Comparison of ENCODE assay signal across 18 cellular contexts in genomic region chr2:73856214-73856613, GRCh38. TPM values are rescaled to one million over a fixed set of nuclear protein-coding genes. Genes with fewer than 3 reads are reported as not detected.
DNase-seq lines count a peak whose midpoint lies in the region; ATAC-seq and TF ChIP-seq lines count a peak whose summit lies in the region.
"Had no signal": no experiment of that assay in that cellular context is flagged by ENCODE, and none has a peak within 500 bp of the region (broad histone marks: within the 10 kb centered on the region; RNA-seq: fewer than 3 reads in every experiment).

No MANE protein-coding gene starts in this region.

- no peak overlapping the region for H3K27ac Mint-ChIP-seq in type B pancreatic cell

- no peaks in the 10 kb centered on the region for H3K27me3 Mint-ChIP-seq in type B pancreatic cell

- peaks cover 42% of the 10 kb centered on the region for H3K36me3 Mint-ChIP-seq in type B pancreatic cell

- H3K9me3 Mint-ChIP-seq in type B pancreatic cell, result no peaks in the 10 kb centered on the region

- H3K9me3 ChIP-seq in psoas muscle, result no peaks in the 10 kb centered on the region
- H3K9me3 ChIP-seq: gastroesophageal sphincter, stomach had no signal

- H3K4me3 Mint-ChIP-seq in type B pancreatic cell, result no peak overlapping the region

- ATAC-seq in psoas muscle, result peak in 3 of 4 donors; percentile 31 to 52 (median 40)
- ATAC-seq: gastroesophageal sphincter, Panc1 had no signal

- TF ChIP-seq CTCF in epithelial cell of esophagus (IDR thresholded peaks at IDR 0.05; ENCODE audit: insufficient read depth, low read depth, low read length, missing control alignments) (no peak), psoas muscle (IDR thresholded peaks at IDR 0.05) (no peak), type B pancreatic cell (conservative IDR thresholded peaks at IDR 0.05) (no peak)

- H3K27ac ChIP-seq in psoas muscle, result no peak overlapping the region
- H3K27ac ChIP-seq: gastroesophageal sphincter, stomach had no signal

- H3K27me3 ChIP-seq in psoas muscle (ENCODE audit: insufficient read depth in 3 of 3, low read length in 2 of 3), result no peaks in the 10 kb centered on the region
- H3K27me3 ChIP-seq: gastroesophageal sphincter, stomach had no signal

- H3K36me3 ChIP-seq in psoas muscle (ENCODE audit: insufficient read depth in 1 of 2, low read depth in 1 of 2), result peaks cover 13 to 95% of the 10 kb centered on the region in 2 donors

- no peaks in the 10 kb centered on the region for H3K4me1 Mint-ChIP-seq in type B pancreatic cell (ENCODE audit: unreplicated experiment)

- intact Hi-C loops in psoas muscle (cut with DNase I), result no loop called here

- H3K4me1 ChIP-seq in psoas muscle, result no peaks in the 10 kb centered on the region
- H3K4me1 ChIP-seq: gastroesophageal sphincter had no signal

- peak; percentile 16 for DNase-seq in Daoy (ENCODE audit: low read depth)
- DNase-seq in LHCN-M2 (ENCODE audit: low read depth), result peak; percentile 98
- DNase-seq in epithelial cell of esophagus (ENCODE audit: low read depth), result peak; percentile 35
- no peak for DNase-seq in psoas muscle
- no peak for DNase-seq in activated effector memory CD4-positive, alpha-beta T cell treated with anti-CD3 and anti-CD28 coated beads, Interleukin-2, amount 50 U/mL, for 16 hours
- no peak for DNase-seq in type B pancreatic cell (ENCODE audit: extremely low spot score, unreplicated experiment)
- no peak for DNase-seq in stimulated activated CD4-positive, alpha-beta T cell treated with anti-CD3 and anti-CD28 coated beads, Interleukin-4, amount 100 ng/mL, for 24 hours
- DNase-seq: activated naive CD4-positive, alpha-beta T cell treated with Interleukin-2 at 50 U/mL for 16 hours; effector CD8-positive, alpha-beta T cell; midbrain; MM.1S; NCI-H2029; NCI-H69; occipital lobe; small intestine; stomach had no signal

- H3K4me3 ChIP-seq in epithelial cell of esophagus (ENCODE audit: low read length) (no peak overlapping the region), psoas muscle (no peak overlapping the region)
- H3K4me3 ChIP-seq: gastroesophageal sphincter, stomach had no signal

RNA-seq across cellular contexts. Expression of gene STAMBP, which starts 27.5 kb away (rescaled TPM):
- total RNA-seq in Daoy (2014; rRNA removed; shearing (Covaris generic)), result 37.9 and 63.4 TPM in 2 replicates
- total RNA-seq in LHCN-M2 (2014; rRNA removed), result 1,102 and 1,126 TPM in 2 replicates
- polyA plus RNA-seq in LHCN-M2 (2012), result 460 TPM
- 10 to 100 TPM; 40.7 to 93.1 (median 57.8) TPM for total RNA-seq in psoas muscle
- polyA plus RNA-seq in psoas muscle, result 100 to 1,000 TPM in 1 of 3 donors, 10 to 100 TPM in 2; 54.4 to 101 (median 66.9) TPM
- total RNA-seq in type B pancreatic cell (ENCODE audit: low replicate concordance), result 39.0 and 41.0 TPM in 2 replicates

RNA-seq across cellular contexts. Expression of gene ACTG2, which starts 36.6 kb away (rescaled TPM):
- 0.18 and 0.74 TPM in 2 replicates for total RNA-seq in Daoy (2014; rRNA removed; shearing (Covaris generic))
- total RNA-seq in LHCN-M2 (2014; rRNA removed), result 2.3 and 2.9 TPM in 2 replicates
- 0.49 TPM for polyA plus RNA-seq in LHCN-M2 (2012)
- total RNA-seq in psoas muscle, result 1 to 10 TPM in 2 of 4 donors, under 1 TPM in 2; 0.44 to 3.4 (median 1.8) TPM
- polyA plus RNA-seq in psoas muscle, result 1 to 10 TPM; 2.5 to 4.0 (median 2.7) TPM
- total RNA-seq in type B pancreatic cell (ENCODE audit: low replicate concordance), result 4.2 and 13.7 TPM in 2 replicates

Comparison
In these comparisons a context has a peak if more than half of its experiments do, and no peak if none do; other contexts are left out.
1. DNase-seq: peak in Daoy (single experiment), LHCN-M2 (single experiment) and epithelial cell of esophagus (single experiment); none in psoas muscle (0 of 2), activated effector memory CD4-positive, alpha-beta T cell treated with anti-CD3 and anti-CD28 coated beads, Interleukin-2, amount 50 U/mL, for 16 hours (single experiment), type B pancreatic cell (single experiment) and stimulated activated CD4-positive, alpha-beta T cell treated with anti-CD3 and anti-CD28 coated beads, Interleukin-4, amount 100 ng/mL, for 24 hours (single experiment).
2. RNA of gene STAMBP, which starts 27.5 kb away (total RNA-seq): 1,102 to 1,126 TPM in LHCN-M2; 40.7 to 93.1 TPM in psoas muscle, 39.0 to 41.0 TPM in type B pancreatic cell and 37.9 to 63.4 TPM in Daoy; every median in the first group is over 10 times any median in the second.